In genomic region chr12:51023625-51024395, GRCh38 we compare ENCODE assay signal across 8 cellular contexts. TPM values are rescaled to one million over a fixed set of nuclear protein-coding genes. Genes with fewer than 3 reads are reported as not detected.
DNase-seq lines count a peak whose midpoint lies in the region; ATAC-seq, FAIRE-seq and TF ChIP-seq lines count a peak whose summit lies in the region.

No MANE protein-coding gene starts in this region.

- no peak overlapping the region for H3K9ac ChIP-seq in muscle layer of colon (ENCODE audit: low read length)

- no peak for FAIRE-seq in bronchial epithelial cell (lab: Jason Lieb, UNC)

- ATAC-seq in HG03521 (IDR thresholded peaks at IDR 0.05; ENCODE audit: unreplicated experiment) (no peak), HG02798 (IDR thresholded peaks at IDR 0.05; ENCODE audit: poor library complexity, unreplicated experiment) (no peak)

- no peak for TF ChIP-seq CTCF in bronchial epithelial cell (IDR thresholded peaks at IDR 0.05; ENCODE audit: insufficient read depth, low read length, severe bottlenecking)

- H3K27ac ChIP-seq in muscle layer of colon (ENCODE audit: low read depth, low read length), result peak overlapping the region; percentile 75

- H3K9me3 ChIP-seq in muscle layer of colon (ENCODE audit: low read length), result no peaks in the 10 kb centered on the region

- DNase-seq in A172 (ENCODE audit: low spot score) (peak; percentile 16), bronchial epithelial cell (ENCODE audit: low read depth) (no peak), DMS53 treated with DMSO at 0.1 percent for 48 hours (lab: John Stamatoyannopoulos, UW; ENCODE audit: unreplicated experiment) (no peak)
- no peak for DNase-seq in Jurkat, Clone E6-1 (ENCODE audit: low read depth, low spot score)
- DNase-seq in stimulated activated CD4-positive, alpha-beta T cell treated with anti-CD3 and anti-CD28 coated beads, Interleukin-12 subunit alpha, Interleukin-12 subunit beta, amount 100 ng/mL, for 4 hours, result no peak

- peaks cover 7% of the 10 kb centered on the region for H3K4me1 ChIP-seq in muscle layer of colon (ENCODE audit: insufficient read depth, low read length)

- H3K27me3 ChIP-seq in bronchial epithelial cell (ENCODE audit: control insufficient read depth, insufficient read depth, low read length) (no peaks in the 10 kb centered on the region), muscle layer of colon (ENCODE audit: control insufficient read depth in 1 of 2, insufficient read depth in 2 of 2, low read length in 2 of 2) (peaks cover 0 to 3% of the 10 kb centered on the region in 2 donors)

- peak overlapping the region; percentile 82 for H3K4me3 ChIP-seq in Jurkat, Clone E6-1 (ENCODE audit: low read length)
- H3K4me3 ChIP-seq in bronchial epithelial cell (ENCODE audit: low read depth, low read length) (peak overlapping the region; percentile 35), muscle layer of colon (ENCODE audit: low read depth in 1 of 2, low read length in 2 of 2) (peak overlapping the region in 1 of 2 donors; percentile 77)

- peaks cover 1% of the 10 kb centered on the region for H3K36me3 ChIP-seq in bronchial epithelial cell (ENCODE audit: control insufficient read depth, insufficient read depth, low read length)
- no peaks in the 10 kb centered on the region for H3K36me3 ChIP-seq in muscle layer of colon (ENCODE audit: insufficient read depth, low read length)

RNA-seq across cellular contexts. Expression of gene SLC11A2, which starts 2.4 kb away (rescaled TPM):
- total RNA-seq in A172 (2014; rRNA removed; shearing (Covaris generic)), result 41.3 and 51.6 TPM in 2 replicates
- 24.6 TPM for polyA plus RNA-seq in Jurkat, Clone E6-1 (2012; ENCODE audit: insufficient read depth, insufficient read length)
- 42.5 and 42.9 TPM in 2 replicates for total RNA-seq in bronchial epithelial cell

RNA-seq across cellular contexts. Expression of gene LETMD1, which starts 24.3 kb away (rescaled TPM):
- 21.9 and 23.7 TPM in 2 replicates for total RNA-seq in A172 (2014; rRNA removed; shearing (Covaris generic))
- polyA plus RNA-seq in Jurkat, Clone E6-1 (2012; ENCODE audit: insufficient read depth, insufficient read length), result 67.5 TPM
- total RNA-seq in bronchial epithelial cell, result 41.2 and 67.9 TPM in 2 replicates

RNA-seq across cellular contexts. Expression of gene CSRNP2, which starts 59.6 kb away (rescaled TPM):
- total RNA-seq in A172 (2014; rRNA removed; shearing (Covaris generic)), result 18.4 and 32.3 TPM in 2 replicates
- 19.4 TPM for polyA plus RNA-seq in Jurkat, Clone E6-1 (2012; ENCODE audit: insufficient read depth, insufficient read length)
- total RNA-seq in bronchial epithelial cell, result 14.5 and 19.2 TPM in 2 replicates
